In genomic region chr15:92803852-92804609, GRCh38 we compare ENCODE assay signal across 8 cellular contexts.
DNase-seq lines count a peak whose midpoint lies in the region; ATAC-seq, FAIRE-seq and TF ChIP-seq lines count a peak whose summit lies in the region.

No MANE protein-coding gene starts in this region.

- no peak overlapping the region for H3K9ac ChIP-seq in OCI-LY1 (ENCODE audit: low read length)

- no peaks in the 10 kb centered on the region for H4K20me1 ChIP-seq in OCI-LY1 (ENCODE audit: insufficient read depth, low read length)

- no peak for TF ChIP-seq CTCF in OCI-LY1 (IDR thresholded peaks at IDR 0.05; ENCODE audit: low read length)
- TF ChIP-seq CTCF in pancreas (IDR thresholded peaks at IDR 0.05): no peak
- TF ChIP-seq CTCF in tibial nerve (IDR thresholded peaks at IDR 0.05): no peak

- no peak overlapping the region for H3K4me3 ChIP-seq in OCI-LY1 (ENCODE audit: low read depth, low read length, poor library complexity, severe bottlenecking)
- H3K4me3 ChIP-seq in pancreas: no peak overlapping the region
- no peak overlapping the region for H3K4me3 ChIP-seq in tibial nerve

- peak; percentile 87 for DNase-seq in GM03348 (ENCODE audit: low spot score)
- peak; percentile 65 for DNase-seq in activated T-cell treated with anti-CD3 and anti-CD28 coated beads, Interleukin-2, amount 50 U/mL, for 4 hours
- peak; percentile 99 for DNase-seq in fibroblast of the conjunctiva (ENCODE audit: low read depth)
- DNase-seq in pancreas: peak in 3 of 6 donors; percentile 21 to 65 (median 59)
- peak; percentile 56 to 85 for DNase-seq in tibial nerve (ENCODE audit: low spot score in 2 of 2)
- no peak for DNase-seq in NCI-H526 (lab: John Stamatoyannopoulos, UW)

- peaks cover 32% of the 10 kb centered on the region for H3K4me1 Mint-ChIP-seq in activated T-cell treated with anti-CD3 and anti-CD28 coated beads, Interleukin-2, amount 50 U/mL, for 4 hours (ENCODE audit: low read depth)

- WGBS in pancreas, 2 donors: 77 to 79% methylated on average over 5 of the region's 5 CpGs
- whole genome bisulfite sequencing in tibial nerve, 2 donors: 27 to 42% methylated on average over 5 of the region's 5 CpGs

- H3K4me3 Mint-ChIP-seq in activated T-cell treated with anti-CD3 and anti-CD28 coated beads, Interleukin-2, amount 50 U/mL, for 4 hours: peak overlapping the region; percentile 5

- H3K27me3 Mint-ChIP-seq in activated T-cell treated with anti-CD3 and anti-CD28 coated beads, Interleukin-2, amount 50 U/mL, for 4 hours (ENCODE audit: low read depth): no peaks in the 10 kb centered on the region

- H3K36me3 ChIP-seq in OCI-LY1 (ENCODE audit: insufficient read depth, low read length) (no peaks in the 10 kb centered on the region), pancreas (no peaks in the 10 kb centered on the region), tibial nerve (no peaks in the 10 kb centered on the region)

- H3K4me1 ChIP-seq in OCI-LY1 (ENCODE audit: insufficient read depth, low read length, severe bottlenecking) (peaks cover 26% of the 10 kb centered on the region), pancreas (peaks cover 0 to 16% (median 0%) of the 10 kb centered on the region in 3 donors), tibial nerve (peaks cover 0 to 62% (median 36%) of the 10 kb centered on the region in 4 donors)

- no peaks in the 10 kb centered on the region for H3K9me3 Mint-ChIP-seq in activated T-cell treated with anti-CD3 and anti-CD28 coated beads, Interleukin-2, amount 50 U/mL, for 4 hours

- H3K27ac ChIP-seq in OCI-LY1 (ENCODE audit: low read depth, low read length, poor library complexity, severe bottlenecking): peak overlapping the region; percentile 34
- peak overlapping the region in 3 of 4 donors; percentile 28 to 93 (median 89) for H3K27ac ChIP-seq in pancreas
- peak overlapping the region; percentile 72 to 98 (median 82) for H3K27ac ChIP-seq in tibial nerve

- ATAC-seq in HG02852 (IDR thresholded peaks at IDR 0.05; ENCODE audit: unreplicated experiment): peak; percentile 62
- peak; percentile 90 for ATAC-seq in activated T-cell treated with anti-CD3 and anti-CD28 coated beads, Interleukin-2, amount 50 U/mL, for 4 hours
- peak; percentile 23 to 75 (median 56) for ATAC-seq in pancreas

- peaks cover 2% of the 10 kb centered on the region for H3K36me3 Mint-ChIP-seq in activated T-cell treated with anti-CD3 and anti-CD28 coated beads, Interleukin-2, amount 50 U/mL, for 4 hours (ENCODE audit: insufficient read depth)

- no peaks in the 10 kb centered on the region for H3K79me2 ChIP-seq in OCI-LY1 (ENCODE audit: insufficient read depth, low read length)

- TF ChIP-seq EP300 in tibial nerve (IDR thresholded peaks at IDR 0.05): peak; percentile 87 to 98

- no peaks in the 10 kb centered on the region for H3F3A ChIP-seq in OCI-LY1 (ENCODE audit: insufficient read depth, low read length)

- no peaks in the 10 kb centered on the region for H3K9me2 ChIP-seq in OCI-LY1 (ENCODE audit: low read depth, low read length)

- intact Hi-C loops in pancreas (cut with DNase I): loop anchor here in 1 of 3 donors (10.0 kb wide), 1 partner anchor 111 kb away; no protein-coding TSS in a partner anchor

- TF ChIP-seq POLR2A in tibial nerve (IDR thresholded peaks at IDR 0.05): peak; percentile 25 to 31

- no peaks in the 10 kb centered on the region for H3K27me3 ChIP-seq in OCI-LY1 (ENCODE audit: insufficient read depth, low read length)
- no peaks in the 10 kb centered on the region for H3K27me3 ChIP-seq in pancreas
- no peaks in the 10 kb centered on the region for H3K27me3 ChIP-seq in tibial nerve

- FAIRE-seq in pancreas (lab: Jason Lieb, UNC): no peak

- no peak overlapping the region for H3K4me2 ChIP-seq in OCI-LY1 (ENCODE audit: low read length)

- no peak overlapping the region for H2AFZ ChIP-seq in OCI-LY1 (ENCODE audit: low read length)

- H3K9me3 ChIP-seq in OCI-LY1 (ENCODE audit: low read length): no peaks in the 10 kb centered on the region
- H3K9me3 ChIP-seq in pancreas: no peaks in the 10 kb centered on the region
- H3K9me3 ChIP-seq in tibial nerve: no peaks in the 10 kb centered on the region

Comparison
In these comparisons a context has a peak if more than half of its experiments do, and no peak if none do; other contexts are left out.
1. DNase-seq: peak in GM03348 (single experiment), activated T-cell treated with anti-CD3 and anti-CD28 coated beads, Interleukin-2, amount 50 U/mL, for 4 hours (single experiment), fibroblast of the conjunctiva (single experiment) and tibial nerve (2 of 2); none in NCI-H526 (0 of 2).
2. H3K27ac ChIP-seq: peak in every context shown above with its lines; median percentile 89 in pancreas; 82 in tibial nerve; 34 in OCI-LY1.
3. Peak in every context shown above with its lines, with median percentiles within 50 percentile points of each other: ATAC-seq.